In genomic region chr5:157554180-157555030, GRCh38 we compare ENCODE assay signal across 11 cellular contexts. TPM values are rescaled to one million over a fixed set of nuclear protein-coding genes. Genes with fewer than 3 reads are reported as not detected.
DNase-seq lines count a peak whose midpoint lies in the region; ATAC-seq, FAIRE-seq and TF ChIP-seq lines count a peak whose summit lies in the region.
"Had no signal": no experiment of that assay in that cellular context is flagged by ENCODE, and none has a peak within 500 bp of the region (broad histone marks: within the 10 kb centered on the region; RNA-seq: fewer than 3 reads in every experiment).

No MANE protein-coding gene starts in this region.

- no peak overlapping the region for H3K4me3 ChIP-seq in endothelial cell of umbilical vein (replicated peaks in 1 of 3; ENCODE audit: insufficient read depth in 1 of 3, low read depth in 1 of 3, low read length in 3 of 3)
- H3K4me3 ChIP-seq: SK-N-MC had no signal

- no peaks in the 10 kb centered on the region for H3K9me1 ChIP-seq in endothelial cell of umbilical vein (replicated peaks; ENCODE audit: control insufficient read depth, extremely low read depth, insufficient read depth, low read length)

- no peak for DNase-seq in CD4-positive, alpha-beta T cell
- peak; percentile 86 for DNase-seq in endothelial cell of umbilical vein (ENCODE audit: low read depth, low spot score)
- no peak for DNase-seq in neural crest cell (ENCODE audit: low read depth, low spot score)
- DNase-seq in glomerular visceral epithelial cell (ENCODE audit: extremely low spot score) = no peak
- DNase-seq in anterior cingulate cortex (lab: John Stamatoyannopoulos, UW) = no peak
- DNase-seq: NCI-H345 had no signal

- no peak overlapping the region for H3K4me3 Mint-ChIP-seq in CD4-positive, alpha-beta T cell
- H3K4me3 Mint-ChIP-seq in neural crest cell = no peak overlapping the region

- no peaks in the 10 kb centered on the region for H3K79me2 ChIP-seq in endothelial cell of umbilical vein (ENCODE audit: control insufficient read depth, insufficient read depth, low read length)

- no peaks in the 10 kb centered on the region for H3K27me3 Mint-ChIP-seq in CD4-positive, alpha-beta T cell
- no peaks in the 10 kb centered on the region for H3K27me3 Mint-ChIP-seq in neural crest cell (ENCODE audit: low read depth)

- H3K27ac ChIP-seq in CD4-positive, alpha-beta T cell (ENCODE audit: low read depth, low read length) = peak overlapping the region; percentile 22
- H3K27ac ChIP-seq in endothelial cell of umbilical vein (ENCODE audit: insufficient read depth, low read depth, low read length) = peak overlapping the region; percentile 58
- H3K27ac ChIP-seq: SK-N-MC had no signal

- intact Hi-C loops in CD4-positive, alpha-beta T cell (cut with DNase I, micrococcal nuclease) = no loop called here
- intact Hi-C loops in endothelial cell of umbilical vein (cut with micrococcal nuclease) = loop anchor here (1.0 kb wide), 1 partner anchor 10 kb away; no protein-coding TSS in a partner anchor

- no peak for TF ChIP-seq CTCF in CD4-positive, alpha-beta T cell (IDR thresholded peaks at IDR 0.05)
- no peak for TF ChIP-seq CTCF in endothelial cell of umbilical vein (IDR thresholded peaks at IDR 0.05; ENCODE audit: extremely low read depth in 1 of 2, insufficient read depth in 1 of 2, low read depth in 1 of 2, low read length in 2 of 2)
- no peak for TF ChIP-seq CTCF in neural crest cell (conservative IDR thresholded peaks at IDR 0.05)

- no peaks in the 10 kb centered on the region for H3K27me3 ChIP-seq in CD4-positive, alpha-beta T cell (ENCODE audit: control insufficient read depth, insufficient read depth, low read length)
- H3K27me3 ChIP-seq in endothelial cell of umbilical vein (ENCODE audit: control insufficient read depth in 2 of 2, insufficient read depth in 2 of 2, low read length in 2 of 2) = peaks cover 0 to 1% of the 10 kb centered on the region in 2 experiments

- no TSS peak for BruUV-seq in endothelial cell of umbilical vein (replicated peaks; lab: Mats Ljungman, UMichigan)

- POLR2A ChIA-PET in CD4-positive, alpha-beta T cell (lab: Charles Lee) = interaction anchor here (1.0 to 1.2 kb wide), 2 partner anchors 13 to 29 kb away, joined by 3 read pairs; no protein-coding TSS in a partner anchor
- POLR2A ChIA-PET in endothelial cell of umbilical vein (lab: Charles Lee) = no interaction called here

- peak overlapping the region; percentile 17 for H3K9ac ChIP-seq in endothelial cell of umbilical vein (replicated peaks; ENCODE audit: extremely low read depth, insufficient read depth, low read length)

- H3K9me3 ChIP-seq in CD4-positive, alpha-beta T cell (ENCODE audit: control insufficient read depth, low read length) = no peaks in the 10 kb centered on the region
- no peaks in the 10 kb centered on the region for H3K9me3 ChIP-seq in endothelial cell of umbilical vein (replicated peaks; ENCODE audit: control insufficient read depth, insufficient read depth, low read length)

- CTCF ChIA-PET in CD4-positive, alpha-beta T cell (lab: Charles Lee) = interaction anchor here (0.9 to 1.3 kb wide), 2 partner anchors 10 to 60 kb away, joined by 3 read pairs; no protein-coding TSS in a partner anchor
- CTCF ChIA-PET in endothelial cell of umbilical vein (lab: Charles Lee) = interaction anchor here (1.0 to 2.4 kb wide), 6 partner anchors 9 to 43 kb away, joined by 3 to 19 read pairs (median 4); no protein-coding TSS in a partner anchor

- H2AFZ ChIP-seq in endothelial cell of umbilical vein (ENCODE audit: low read depth, low read length) = peak overlapping the region; percentile 24

- dilution Hi-C loops in endothelial cell of umbilical vein (cut with MboI; ENCODE audit: extremely low pct_ligation_motif_present, low sequenced_read_pairs) = no loop called here

- H3K36me3 Mint-ChIP-seq in CD4-positive, alpha-beta T cell (ENCODE audit: low read depth) = no peaks in the 10 kb centered on the region
- peaks cover 6% of the 10 kb centered on the region for H3K36me3 Mint-ChIP-seq in neural crest cell (ENCODE audit: low read depth)

- H3K9me3 Mint-ChIP-seq in CD4-positive, alpha-beta T cell = peaks cover 3% of the 10 kb centered on the region
- H3K9me3 Mint-ChIP-seq in neural crest cell = peaks cover 5% of the 10 kb centered on the region

- H3K4me2 ChIP-seq in endothelial cell of umbilical vein (ENCODE audit: insufficient read depth, low read length) = peak overlapping the region; percentile 19

- ATAC-seq in CD4-positive, alpha-beta T cell (ENCODE audit: poor library complexity) = no peak
- ATAC-seq in HG03432 (IDR thresholded peaks at IDR 0.05; ENCODE audit: unreplicated experiment) (peak; percentile 38), HG03139 (IDR thresholded peaks at IDR 0.05; ENCODE audit: unreplicated experiment) (no peak), GM18511 (IDR thresholded peaks at IDR 0.05; ENCODE audit: unreplicated experiment) (no peak)

- peak overlapping the region; percentile 48 for H3K27ac Mint-ChIP-seq in CD4-positive, alpha-beta T cell
- H3K27ac Mint-ChIP-seq in neural crest cell (ENCODE audit: unreplicated experiment) = peak overlapping the region; percentile 90

- H3K4me1 Mint-ChIP-seq in CD4-positive, alpha-beta T cell (ENCODE audit: low read depth) = peaks cover 67% of the 10 kb centered on the region
- peaks cover 24% of the 10 kb centered on the region for H3K4me1 Mint-ChIP-seq in neural crest cell

- FAIRE-seq in endothelial cell of umbilical vein (lab: Jason Lieb, UNC) = peak; percentile 77
- FAIRE-seq: GM18507 had no signal

- TF ChIP-seq POLR2A in endothelial cell of umbilical vein (IDR thresholded peaks at IDR 0.05; ENCODE audit: low read depth, low read length) = no peak

- H4K20me1 ChIP-seq in endothelial cell of umbilical vein (replicated peaks; ENCODE audit: control insufficient read depth, extremely low read depth, insufficient read depth, low read length) = no peaks in the 10 kb centered on the region

- no peaks in the 10 kb centered on the region for H3K36me3 ChIP-seq in endothelial cell of umbilical vein (ENCODE audit: control insufficient read depth in 2 of 2, extremely low read depth in 1 of 2, insufficient read depth in 2 of 2, low read length in 2 of 2)

- peaks cover 20% of the 10 kb centered on the region for H3K4me1 ChIP-seq in endothelial cell of umbilical vein (ENCODE audit: control insufficient read depth, extremely low read depth, insufficient read depth, low read length)

TF ChIP-seq in endothelial cell of umbilical vein, 7 proteins besides CTCF, POLR2A, EP300 and RAD21:
- TF ChIP-seq POLR2AphosphoS5 (IDR thresholded peaks at IDR 0.05; ENCODE audit: insufficient read depth, low read depth, low read length) = no peak
- peak; percentile 25 for TF ChIP-seq GATA2 (IDR thresholded peaks at IDR 0.05; ENCODE audit: insufficient read depth, insufficient read length, low read depth, low read length)

RNA-seq across cellular contexts. Expression of gene ADAM19, which starts 21.2 kb away (rescaled TPM):
- 10 to 100 TPM; 26.7 to 29.1 TPM for total RNA-seq in CD4-positive, alpha-beta T cell
- total RNA-seq in endothelial cell of umbilical vein = 22.6 and 23.8 TPM in 2 replicates
- 10.0 and 10.4 TPM in 2 replicates for polyA plus RNA-seq in endothelial cell of umbilical vein
- 7.9 and 8.3 TPM in 2 replicates for polyA plus RNA-seq in endothelial cell of umbilical vein (2011; cell fraction: cytosol; rRNA removed)
- polyA plus RNA-seq in endothelial cell of umbilical vein (2011; cell fraction: nucleus; rRNA removed) = 26.1 and 27.2 TPM in 2 replicates
- 17.7 and 18.4 TPM in 2 replicates for polyA plus RNA-seq in endothelial cell of umbilical vein (2012)
- 24.6 and 24.8 TPM in 2 replicates for polyA minus RNA-seq in endothelial cell of umbilical vein
- not detected for polyA minus RNA-seq in endothelial cell of umbilical vein (2011; cell fraction: cytosol; rRNA and poly(A)+ RNA removed)
- polyA minus RNA-seq in endothelial cell of umbilical vein (2011; cell fraction: nucleus; rRNA and poly(A)+ RNA removed) = 19.9 and 22.0 TPM in 2 replicates
- 9.1 and 11.3 TPM in 2 replicates for total RNA-seq in neural crest cell
